Comparison of ENCODE assay signal across 19 cellular contexts in genomic region chr17:36117505-36118382, GRCh38. TPM values are rescaled to one million over a fixed set of nuclear protein-coding genes. Genes with fewer than 3 reads are reported as not detected.
DNase-seq lines count a peak whose midpoint lies in the region; ATAC-seq and TF ChIP-seq lines count a peak whose summit lies in the region.
"Had no signal": no experiment of that assay in that cellular context is flagged by ENCODE, and none has a peak within 500 bp of the region (broad histone marks: within the 10 kb centered on the region; RNA-seq: fewer than 3 reads in every experiment).

No MANE protein-coding gene starts in this region.

- peaks cover 0 to 8% of the 10 kb centered on the region in 2 donors for H3K27me3 Mint-ChIP-seq in CD8-positive, alpha-beta memory T cell
- peaks cover 18% of the 10 kb centered on the region for H3K27me3 Mint-ChIP-seq in activated T-cell treated with anti-CD3 and anti-CD28 coated beads, Interleukin-2, amount 50 U/mL, for 4 hours (ENCODE audit: low read depth)

- H3K4me2 ChIP-seq in neuronal stem cell (ENCODE audit: insufficient read depth, low read length, poor library complexity, severe bottlenecking) = no peak overlapping the region
- H3K4me2 ChIP-seq: GM23338 had no signal

- peaks cover under 1 to 6% (median under 1%) of the 10 kb centered on the region in 3 donors for H3K36me3 Mint-ChIP-seq in CD8-positive, alpha-beta memory T cell
- H3K36me3 Mint-ChIP-seq in activated T-cell treated with anti-CD3 and anti-CD28 coated beads, Interleukin-2, amount 50 U/mL, for 4 hours (ENCODE audit: insufficient read depth) = no peaks in the 10 kb centered on the region
- H3K36me3 Mint-ChIP-seq: CD4-positive, CD25-positive, alpha-beta regulatory T cell had no signal

- no peak overlapping the region for H3K23ac ChIP-seq in neuronal stem cell (ENCODE audit: low read depth, low read length, poor library complexity)

- H3K27me3 ChIP-seq in CD8-positive, alpha-beta memory T cell (ENCODE audit: insufficient read depth, low read length, poor library complexity, severe bottlenecking) = no peaks in the 10 kb centered on the region
- H3K27me3 ChIP-seq in GM06990 (replicated peaks; ENCODE audit: control insufficient read depth, insufficient read depth, low read length) (no peaks in the 10 kb centered on the region), neuronal stem cell (ENCODE audit: control insufficient read depth in 3 of 3, insufficient read depth in 3 of 3, low read depth in 1 of 3, low read length in 3 of 3) (no peaks in the 10 kb centered on the region)
- H3K27me3 ChIP-seq: vagina had no signal

- H3K14ac ChIP-seq in neuronal stem cell (ENCODE audit: low read length) = no peak overlapping the region

- no peak overlapping the region for H3K27ac ChIP-seq in CD8-positive, alpha-beta memory T cell (ENCODE audit: low read depth, low read length)
- H3K27ac ChIP-seq in neuronal stem cell (replicated peaks; ENCODE audit: low read length) = no peak overlapping the region
- H3K27ac ChIP-seq: skin epidermis, vagina had no signal

- peak overlapping the region; percentile 7 for H3K18ac ChIP-seq in neuronal stem cell (ENCODE audit: low read length)

- no peak overlapping the region for H2BK12ac ChIP-seq in neuronal stem cell (ENCODE audit: low read length)

- DNase-seq in CD8-positive, alpha-beta memory T cell = no peak
- peak; percentile 44 for DNase-seq in GM06990 (ENCODE audit: extremely low read depth, insufficient read length)
- no peak for DNase-seq in activated T-cell treated with anti-CD3 and anti-CD28 coated beads, Interleukin-2, amount 50 U/mL, for 4 hours
- no peak for DNase-seq in neuronal stem cell (ENCODE audit: low spot score)
- DNase-seq in cerebellar cortex (ENCODE audit: low spot score) = no peak
- no peak for DNase-seq in putamen (ENCODE audit: low spot score)
- DNase-seq in GM19238 (ENCODE audit: insufficient read length, low spot score) = no peak
- DNase-seq: activated B cell treated with CpG ODN at 0.5 μM for 24 hours; CD4-positive, CD25-positive, alpha-beta regulatory T cell; cerebellar nuclear complex; mesendoderm; NCI-H1105; NCI-H226; PC-3 had no signal

- H3K4me3 ChIP-seq in CD8-positive, alpha-beta memory T cell (ENCODE audit: low read length) = no peak overlapping the region
- H3K4me3 ChIP-seq in GM06990 (replicated peaks; ENCODE audit: low read depth, low read length) = no peak overlapping the region
- H3K4me3 ChIP-seq in neuronal stem cell (ENCODE audit: low read length in 2 of 2) = no peak overlapping the region
- H3K4me3 ChIP-seq: GM23338, skin epidermis, vagina had no signal

- H3K4me3 Mint-ChIP-seq in CD8-positive, alpha-beta memory T cell = peak overlapping the region in 4 of 7 donors; percentile 6 to 72 (median 49)
- peak overlapping the region; percentile 40 for H3K4me3 Mint-ChIP-seq in activated T-cell treated with anti-CD3 and anti-CD28 coated beads, Interleukin-2, amount 50 U/mL, for 4 hours
- H3K4me3 Mint-ChIP-seq: CD4-positive, CD25-positive, alpha-beta regulatory T cell; GM23338; IgD-negative memory B cell had no signal

- peaks cover 0 to 20% (median 15%) of the 10 kb centered on the region in 3 donors for H3K4me1 Mint-ChIP-seq in CD8-positive, alpha-beta memory T cell
- peaks cover 21% of the 10 kb centered on the region for H3K4me1 Mint-ChIP-seq in activated T-cell treated with anti-CD3 and anti-CD28 coated beads, Interleukin-2, amount 50 U/mL, for 4 hours (ENCODE audit: low read depth)
- H3K4me1 Mint-ChIP-seq: CD4-positive, CD25-positive, alpha-beta regulatory T cell had no signal

- POLR2A ChIA-PET in CD8-positive, alpha-beta memory T cell (lab: Charles Lee) = no interaction called here

- no peak overlapping the region for H2BK120ac ChIP-seq in neuronal stem cell (ENCODE audit: low read depth, low read length)

- no peak overlapping the region for H2BK15ac ChIP-seq in neuronal stem cell (ENCODE audit: low read length)

- no peak overlapping the region for H3K4ac ChIP-seq in neuronal stem cell (ENCODE audit: low read length)

- TF ChIP-seq CTCF in GM06990 (IDR thresholded peaks at IDR 0.05; ENCODE audit: insufficient read depth, low read length, poor library complexity, severe bottlenecking) = no peak

- peak overlapping the region in 3 of 8 donors; percentile 1 to 19 (median 18) for H3K27ac Mint-ChIP-seq in CD8-positive, alpha-beta memory T cell
- H3K27ac Mint-ChIP-seq: activated B cell treated with CpG ODN at 0.5 μM for 24 hours; CD4-positive, CD25-positive, alpha-beta regulatory T cell; GM23338 had no signal

- no peak overlapping the region for H2AFZ ChIP-seq in neuronal stem cell (ENCODE audit: low read length)
- H2AFZ ChIP-seq: GM23338 had no signal

- H2AK5ac ChIP-seq in neuronal stem cell (ENCODE audit: low read depth, low read length) = no peak overlapping the region

- H4K91ac ChIP-seq in neuronal stem cell (ENCODE audit: low read depth, low read length, poor library complexity) = no peak overlapping the region

- H3K79me1 ChIP-seq in neuronal stem cell (ENCODE audit: low read depth, low read length) = no peaks in the 10 kb centered on the region

- H3K4me1 ChIP-seq in CD8-positive, alpha-beta memory T cell (ENCODE audit: insufficient read depth, low read length) = no peaks in the 10 kb centered on the region
- peaks cover 0 to 7% of the 10 kb centered on the region in 2 donors for H3K4me1 ChIP-seq in neuronal stem cell (ENCODE audit: control insufficient read depth in 2 of 2, insufficient read depth in 1 of 2, low read depth in 1 of 2, low read length in 2 of 2)
- H3K4me1 ChIP-seq: vagina had no signal

- no peak overlapping the region for H4K8ac ChIP-seq in neuronal stem cell (ENCODE audit: low read depth, low read length)

- H3K9ac ChIP-seq in neuronal stem cell (ENCODE audit: low read depth, low read length, poor library complexity) = peak overlapping the region; percentile 3

- no CpG with 5 or more reads among the region's 5 CpGs for WGBS in neuronal stem cell (ENCODE audit: extremely low coverage in 2 of 2, insufficient read length in 2 of 2, insufficient replicate concordance in 1 of 2), 2 donors

- H2BK5ac ChIP-seq in neuronal stem cell (ENCODE audit: low read length) = no peak overlapping the region

- H3K36me3 ChIP-seq in CD8-positive, alpha-beta memory T cell (ENCODE audit: insufficient read depth, low read length) = no peaks in the 10 kb centered on the region
- H3K36me3 ChIP-seq in GM06990 (ENCODE audit: control insufficient read depth, insufficient read depth, low read length) (no peaks in the 10 kb centered on the region), neuronal stem cell (replicated peaks in 1 of 2; ENCODE audit: control insufficient read depth in 2 of 2, insufficient read depth in 2 of 2, low read length in 2 of 2) (no peaks in the 10 kb centered on the region)
- H3K36me3 ChIP-seq: vagina had no signal

- H3K9me3 Mint-ChIP-seq in CD8-positive, alpha-beta memory T cell = peaks cover 0 to under 1% (median 0%) of the 10 kb centered on the region in 5 donors
- H3K9me3 Mint-ChIP-seq in activated T-cell treated with anti-CD3 and anti-CD28 coated beads, Interleukin-2, amount 50 U/mL, for 4 hours = peaks cover under 1% of the 10 kb centered on the region

- peak; percentile 88 to 93 for ATAC-seq in activated T-cell treated with anti-CD3 and anti-CD28 coated beads, Interleukin-2, amount 50 U/mL, for 4 hours
- ATAC-seq: GM23338, PC-3 had no signal

- CTCF ChIA-PET in CD8-positive, alpha-beta memory T cell (lab: Charles Lee) = interaction anchor here (1.0 to 1.2 kb wide), 2 partner anchors 13 to 290 kb away, joined by 3 read pairs; no protein-coding TSS in a partner anchor

- no peaks in the 10 kb centered on the region for H3K9me3 ChIP-seq in CD8-positive, alpha-beta memory T cell (ENCODE audit: low read length)
- H3K9me3 ChIP-seq in neuronal stem cell (replicated peaks in 1 of 2; ENCODE audit: control insufficient read depth in 2 of 2, insufficient read depth in 1 of 2, low read depth in 1 of 2, low read length in 2 of 2) = no peaks in the 10 kb centered on the region
- H3K9me3 ChIP-seq: vagina had no signal

RNA-seq across cellular contexts. Expression of gene CCL4, which starts 14.1 kb away (rescaled TPM):
- 1,000 to 10,000 TPM; 1,703 to 1,794 TPM for total RNA-seq in CD8-positive, alpha-beta memory T cell
- polyA plus RNA-seq in CD8-positive, alpha-beta memory T cell = 161 TPM
- total RNA-seq in activated T-cell treated with anti-CD3 and anti-CD28 coated beads, Interleukin-2, amount 50 U/mL, for 4 hours = 1,000 to 10,000 TPM in 2 of 3 donors, 100 to 1,000 TPM in 1; 361 to 2,286 (median 1,809) TPM
- polyA plus RNA-seq in neuronal stem cell (2013, experiment 1 of 2) = not detected
- not detected for polyA plus RNA-seq in neuronal stem cell (2013, experiment 2 of 2)
- total RNA-seq: glomerular endothelial cell, GM23338, PC-3 had no signal
- polyA plus RNA-seq: GM23338 had no signal

RNA-seq across cellular contexts. Expression of gene CCL3, which starts 27.8 kb away (rescaled TPM):
- 1,000 to 10,000 TPM; 1,154 to 1,264 TPM for total RNA-seq in CD8-positive, alpha-beta memory T cell
- 2.3 TPM for polyA plus RNA-seq in CD8-positive, alpha-beta memory T cell
- 1,000 to 10,000 TPM in 2 of 3 donors, 100 to 1,000 TPM in 1; 341 to 1,810 (median 1,594) TPM for total RNA-seq in activated T-cell treated with anti-CD3 and anti-CD28 coated beads, Interleukin-2, amount 50 U/mL, for 4 hours
- polyA plus RNA-seq in neuronal stem cell (2013, experiment 1 of 2) = not detected
- polyA plus RNA-seq in neuronal stem cell (2013, experiment 2 of 2) = not detected
- total RNA-seq: CD4-positive, CD25-positive, alpha-beta regulatory T cell; glomerular endothelial cell; GM23338; PC-3 had no signal
- polyA plus RNA-seq: GM23338 had no signal

RNA-seq across cellular contexts. Expression of gene CCL18, which starts 53.7 kb away (rescaled TPM):
- not detected for total RNA-seq in CD8-positive, alpha-beta memory T cell
- polyA plus RNA-seq in CD8-positive, alpha-beta memory T cell = not detected
- total RNA-seq in activated T-cell treated with anti-CD3 and anti-CD28 coated beads, Interleukin-2, amount 50 U/mL, for 4 hours = not detected
- polyA plus RNA-seq in neuronal stem cell (2013, experiment 1 of 2) = 0.03 TPM
- polyA plus RNA-seq in neuronal stem cell (2013, experiment 2 of 2) = not detected
- total RNA-seq: activated B cell treated with CpG ODN at 0.5 μM for 24 hours; CD4-positive, CD25-positive, alpha-beta regulatory T cell; glomerular endothelial cell; GM23338; PC-3; vagina had no signal
- polyA plus RNA-seq: CD4-positive, CD25-positive, alpha-beta regulatory T cell; GM23338; IgD-negative memory B cell had no signal

RNA-seq across cellular contexts. Expression of gene TBC1D3B, which starts 58.7 kb away (rescaled TPM):
- 1 to 10 TPM; 3.3 to 4.4 TPM for total RNA-seq in CD8-positive, alpha-beta memory T cell
- polyA plus RNA-seq in CD8-positive, alpha-beta memory T cell = 0.49 TPM
- 1 to 10 TPM; 2.4 to 5.4 (median 4.0) TPM for total RNA-seq in activated T-cell treated with anti-CD3 and anti-CD28 coated beads, Interleukin-2, amount 50 U/mL, for 4 hours
- polyA plus RNA-seq in neuronal stem cell (2013, experiment 1 of 2) = 2.6 TPM
- polyA plus RNA-seq in neuronal stem cell (2013, experiment 2 of 2) = 3.2 TPM
- polyA plus RNA-seq: CD4-positive, CD25-positive, alpha-beta regulatory T cell had no signal
